In genomic region chr6:137883400-137883888, GRCh38 we compare ENCODE assay signal across 11 cellular contexts. TPM values are rescaled to one million over a fixed set of nuclear protein-coding genes. Genes with fewer than 3 reads are reported as not detected.
DNase-seq lines count a peak whose midpoint lies in the region; ATAC-seq and TF ChIP-seq lines count a peak whose summit lies in the region.
"Had no signal": no experiment of that assay in that cellular context is flagged by ENCODE, and none has a peak within 500 bp of the region (broad histone marks: within the 10 kb centered on the region; RNA-seq: fewer than 3 reads in every experiment).

No MANE protein-coding gene starts in this region.

- no peaks in the 10 kb centered on the region for H3K9me3 ChIP-seq in right lobe of liver

- in situ Hi-C loops in KBM-7 (cut with MboI; ENCODE audit: low pct_unique_long_range_greater_than_20kb, low sequenced_read_pairs): no loop called here

- no peaks in the 10 kb centered on the region for H3K27me3 ChIP-seq in right lobe of liver

- H3K4me1 ChIP-seq in right lobe of liver: no peaks in the 10 kb centered on the region

- H3K36me3 Mint-ChIP-seq in activated naive CD4-positive, alpha-beta T cell treated with anti-CD3 and anti-CD28 coated beads, Interleukin-2, amount 50 U/mL, for 72 hours: peaks cover 44 to 71% of the 10 kb centered on the region in 2 donors

- H3K9me3 Mint-ChIP-seq in activated naive CD4-positive, alpha-beta T cell treated with anti-CD3 and anti-CD28 coated beads, Interleukin-2, amount 50 U/mL, for 72 hours: peaks cover 5 to 20% of the 10 kb centered on the region in 2 donors

- ATAC-seq in activated naive CD4-positive, alpha-beta T cell treated with anti-CD3 and anti-CD28 coated beads, Interleukin-2, amount 50 U/mL, for 72 hours: peak; percentile 42 to 50
- peak; percentile 29 to 56 (median 43) for ATAC-seq in right lobe of liver

- peaks cover 11 to 42% (median 26%) of the 10 kb centered on the region in 4 donors for H3K36me3 ChIP-seq in right lobe of liver

- peak overlapping the region in 1 of 3 donors; percentile 31 for H3K27ac ChIP-seq in right lobe of liver

- 49% methylated on average over 6 of the region's 6 CpGs for WGBS in right lobe of liver (ENCODE audit: insufficient coverage, low coverage, low lambda C conversion rate, missing lambda C conversion rate)

- no peak for TF ChIP-seq POLR2A in right lobe of liver (IDR thresholded peaks at IDR 0.05)

- TF ChIP-seq CTCF in right lobe of liver (IDR thresholded peaks at IDR 0.05): no peak

- DNase-seq in AML-193 (lab: John Stamatoyannopoulos, UW): peak; percentile 81 to 90
- DNase-seq in KBM-7: peak; percentile 55
- no peak for DNase-seq in activated naive CD4-positive, alpha-beta T cell treated with anti-CD3 and anti-CD28 coated beads, Interleukin-2, amount 50 U/mL, for 72 hours (ENCODE audit: low spot score in 2 of 2)
- DNase-seq in right lobe of liver: no peak
- DNase-seq in SW480 (ENCODE audit: low spot score): no peak
- no peak for DNase-seq in NCI-H748 (lab: John Stamatoyannopoulos, UW; ENCODE audit: unreplicated experiment)
- no peak for DNase-seq in cerebellum (ENCODE audit: low spot score)
- no peak for DNase-seq in activated effector memory CD4-positive, alpha-beta T cell treated with anti-CD3 and anti-CD28 coated beads, Interleukin-2, amount 50 U/mL, for 16 hours
- DNase-seq: glutamatergic neuron, H9, NCI-H2081 treated with DMSO at 0.1 percent for 48 hours had no signal

- peak overlapping the region; percentile 86 to 99 for H3K27ac Mint-ChIP-seq in activated naive CD4-positive, alpha-beta T cell treated with anti-CD3 and anti-CD28 coated beads, Interleukin-2, amount 50 U/mL, for 72 hours
- H3K27ac Mint-ChIP-seq: H9 had no signal

- intact Hi-C loops in right lobe of liver (cut with DNase I): no loop called here

- H3K4me3 ChIP-seq in right lobe of liver: no peak overlapping the region

RNA-seq across cellular contexts. Expression of gene TNFAIP3, which starts 16.4 kb away (rescaled TPM):
- total RNA-seq in activated naive CD4-positive, alpha-beta T cell treated with anti-CD3 and anti-CD28 coated beads, Interleukin-2, amount 50 U/mL, for 72 hours: 100 to 1,000 TPM; 217 to 268 TPM
- total RNA-seq in right lobe of liver (10 to 100 TPM in 5 of 6 experiments, 1 to 10 TPM in 1; 8.3 to 38.1 (median 13.6) TPM), cerebellum (1.6 TPM)

Comparison
In these comparisons a context has a peak if more than half of its experiments do, and no peak if none do; other contexts are left out.
1. DNase-seq: peak in AML-193 (2 of 2) and KBM-7 (single experiment); none in activated naive CD4-positive, alpha-beta T cell treated with anti-CD3 and anti-CD28 coated beads, Interleukin-2, amount 50 U/mL, for 72 hours (0 of 2), right lobe of liver (0 of 3), SW480 (single experiment), NCI-H748 (single experiment), cerebellum (single experiment) and activated effector memory CD4-positive, alpha-beta T cell treated with anti-CD3 and anti-CD28 coated beads, Interleukin-2, amount 50 U/mL, for 16 hours (single experiment).
2. RNA of gene TNFAIP3, which starts 16.4 kb away (total RNA-seq): 217 to 268 TPM in activated naive CD4-positive, alpha-beta T cell treated with anti-CD3 and anti-CD28 coated beads, Interleukin-2, amount 50 U/mL, for 72 hours; 8.3 to 38.1 TPM in right lobe of liver and 1.6 TPM in cerebellum (single experiment); every median in the first group is over 4 times any median in the second.